ENCODE assay signal across 11 cellular contexts in the genomic region with DNA sequence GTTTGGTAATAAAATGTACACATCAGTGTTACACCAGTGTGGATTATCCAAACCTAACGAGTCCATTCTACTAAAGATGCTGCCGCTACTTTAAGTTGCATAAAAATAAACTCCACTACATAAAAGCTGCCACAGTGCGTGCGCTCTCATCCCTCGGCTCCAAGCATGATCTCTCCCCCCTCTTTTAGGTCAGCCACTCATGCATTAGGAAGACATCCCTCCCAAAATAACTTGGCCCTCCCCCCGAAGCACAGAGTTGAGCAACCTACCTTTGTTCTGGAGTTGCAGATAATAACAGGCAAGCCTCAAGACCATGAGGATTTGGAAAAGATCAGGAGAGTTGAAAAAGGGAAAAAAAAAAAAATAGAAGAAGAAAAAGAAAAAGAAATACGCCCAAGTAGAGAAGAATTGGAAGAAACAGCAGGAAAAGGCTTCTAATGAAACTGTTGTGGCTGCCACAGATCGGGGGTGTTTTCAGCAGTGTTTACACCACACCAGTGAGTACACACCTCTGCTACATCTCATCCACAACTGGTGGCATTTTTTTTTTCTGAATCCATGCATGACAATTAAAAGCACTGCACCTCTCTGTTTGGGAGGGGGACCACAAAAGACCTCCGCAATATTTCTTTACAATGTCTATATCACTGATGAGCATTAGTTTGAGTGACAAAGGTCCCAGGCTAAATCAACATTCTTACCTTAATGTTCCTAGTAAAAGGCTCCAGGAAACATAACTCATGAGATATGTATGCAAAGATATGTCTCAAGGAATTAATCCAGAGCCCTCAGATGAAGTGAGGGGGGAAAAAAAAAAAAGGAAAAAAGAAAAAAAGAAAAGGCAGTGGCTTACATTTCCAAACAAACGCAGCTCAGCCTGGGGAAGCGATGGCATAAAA.
DNase-seq lines count a peak whose midpoint lies in the region; ATAC-seq, FAIRE-seq and TF ChIP-seq lines count a peak whose summit lies in the region.
"Had no signal": no experiment of that assay in that cellular context is flagged by ENCODE, and none has a peak within 500 bp of the region (broad histone marks: within the 10 kb centered on the region; RNA-seq: fewer than 3 reads in every experiment).

No MANE protein-coding gene starts in this region.

- WGBS in K562 (ENCODE audit: insufficient coverage, low coverage, missing lambda C conversion rate), result 18% methylated on average over 11 of the region's 11 CpGs
- 42% methylated on average over 11 of the region's 11 CpGs for WGBS in smooth muscle cell (ENCODE audit: low lambda C conversion rate)

- peak overlapping the region; percentile 77 for H3K27ac Mint-ChIP-seq in HFFc6

- TF ChIP-seq EP300 in K562 (IDR thresholded peaks at IDR 0.05; ENCODE audit: low read length), result no peak

- TF ChIP-seq CTCF in HFFc6 (IDR thresholded peaks at IDR 0.05) (no peak), K562 (IDR thresholded peaks at IDR 0.05 in 2 of 3, conservative IDR thresholded peaks at IDR 0.05 in 1 of 3; ENCODE audit: insufficient read depth in 2 of 3, low read depth in 1 of 3, low read length in 3 of 3) (no peak), smooth muscle cell (IDR thresholded peaks at IDR 0.05; ENCODE audit: borderline replicate concordance, insufficient read depth, poor library complexity, severe bottlenecking) (no peak)

- peak overlapping the region; percentile 79 for H3K4me3 Mint-ChIP-seq in HFFc6

- ATAC-seq in K562 (peak; percentile 64), HG02642 (IDR thresholded peaks at IDR 0.05; ENCODE audit: poor library complexity, unreplicated experiment) (no peak), HG02870 (IDR thresholded peaks at IDR 0.05; ENCODE audit: unreplicated experiment) (no peak)

- H3K9ac ChIP-seq in K562 (ENCODE audit: insufficient read depth in 1 of 2, low read depth in 2 of 2, low read length in 2 of 2) (no peak overlapping the region), iPS-20b (ENCODE audit: low read depth, low read length) (peak overlapping the region; percentile 57; the same call in 1 of the 2 replicates), smooth muscle cell (ENCODE audit: low read depth) (peak overlapping the region; percentile 42)

- no peak for TF ChIP-seq POLR2A in K562 (conservative IDR thresholded peaks at IDR 0.05)

- H3K27ac ChIP-seq in K562 (ENCODE audit: extremely low read depth, low read depth, low read length), result no peak overlapping the region
- H3K27ac ChIP-seq in iPS-20b (ENCODE audit: low read length), result peak overlapping the region; percentile 13
- H3K27ac ChIP-seq in smooth muscle cell (ENCODE audit: low read depth), result peak overlapping the region; percentile 62
- H3K27ac ChIP-seq: SK-N-MC had no signal

- H3K79me2 ChIP-seq in K562 (ENCODE audit: control insufficient read depth, insufficient read depth, low read length) (no peaks in the 10 kb centered on the region), smooth muscle cell (ENCODE audit: low read depth) (peaks cover 6% of the 10 kb centered on the region)

- intact Hi-C loops in K562 (cut with micrococcal nuclease), result loop anchor here (5.0 to 10.0 kb wide), 2 partner anchors 150 to 268 kb away; no protein-coding TSS in a partner anchor

- no peaks in the 10 kb centered on the region; the same call in 1 of the 2 replicates for H3K27me3 Mint-ChIP-seq in HFFc6 (ENCODE audit: insufficient read depth)

- no peak for TF ChIP-seq RAD21 in K562 (CRISPR knock-in tag; conservative IDR thresholded peaks at IDR 0.05 in 1 of 2, IDR thresholded peaks at IDR 0.05 in 1 of 2)

- no peaks in the 10 kb centered on the region for H3K36me3 ChIP-seq in K562 (ENCODE audit: control insufficient read depth, insufficient read depth, low read length)
- no peaks in the 10 kb centered on the region for H3K36me3 ChIP-seq in iPS-20b (ENCODE audit: insufficient read depth, low read depth, low read length)
- H3K36me3 ChIP-seq in smooth muscle cell (ENCODE audit: low read depth), result no peaks in the 10 kb centered on the region

- no peak overlapping the region for H3K4me3 ChIP-seq in K562
- peak overlapping the region; percentile 45; the same call in 1 of the 2 replicates for H3K4me3 ChIP-seq in iPS-20b (ENCODE audit: low read length)
- peak overlapping the region; percentile 36 for H3K4me3 ChIP-seq in smooth muscle cell
- H3K4me3 ChIP-seq: SK-N-MC had no signal

- in situ Hi-C loops in K562 (cut with MboI), result no loop called here

- no peaks in the 10 kb centered on the region for H3F3A ChIP-seq in smooth muscle cell (ENCODE audit: low read depth)

- POLR2A ChIA-PET in K562 (lab: Yijun Ruan, JAX), result no interaction called here

- DNase-seq in HFFc6 (no peak), K562 (ENCODE audit: extremely low read depth in 1 of 4, low spot score in 3 of 4) (peak in 2 of 4 experiments; percentile 41 to 74), smooth muscle cell (lab: John Stamatoyannopoulos, UW; ENCODE audit: unreplicated experiment) (no peak)
- no peak for DNase-seq in activated naive CD4-positive, alpha-beta T cell treated with anti-CD3 and anti-CD28 coated beads, Interleukin-2, amount 50 U/mL, for 16 hours
- DNase-seq in stimulated activated CD4-positive, alpha-beta T cell treated with anti-CD3 and anti-CD28 coated beads, Interleukin-4, amount 100 ng/mL, for 1 hour, result no peak
- DNase-seq: activated T-cell treated with anti-CD3 and anti-CD28 coated beads, Interleukin-2, amount 50 U/mL, for 48 hours; NCI-H1930 had no signal

- CTCF ChIA-PET in K562 (lab: Yijun Ruan, JAX; ENCODE audit: low intra/inter-chr PET ratio), result no interaction called here

- peaks cover 4% of the 10 kb centered on the region for H3K36me3 Mint-ChIP-seq in HFFc6 (ENCODE audit: low read depth)

- BruUV-seq in K562 (replicated peaks; lab: Mats Ljungman, UMichigan), result no TSS peak

- H2AFZ ChIP-seq in K562 (ENCODE audit: low read depth, low read length) (no peak overlapping the region), smooth muscle cell (ENCODE audit: low read depth) (peak overlapping the region; percentile 14)

- no peaks in the 10 kb centered on the region for H3K9me1 ChIP-seq in K562 (ENCODE audit: control insufficient read depth, insufficient read depth, low read length)

- H3K9me3 ChIP-seq in K562 (replicated peaks; ENCODE audit: control insufficient read depth, insufficient read depth, low read depth, low read length) (no peaks in the 10 kb centered on the region), iPS-20b (ENCODE audit: insufficient read depth, low read depth, low read length) (no peaks in the 10 kb centered on the region), smooth muscle cell (replicated peaks; ENCODE audit: low read depth) (no peaks in the 10 kb centered on the region)

- no peaks in the 10 kb centered on the region for H3K9me3 Mint-ChIP-seq in HFFc6

- H3K4me1 ChIP-seq in K562 (replicated peaks in 1 of 2; ENCODE audit: control insufficient read depth in 2 of 2, insufficient read depth in 2 of 2, low read length in 2 of 2) (peaks cover 7 to 15% of the 10 kb centered on the region in 2 experiments; a peak in 3 of 5 replicates), iPS-20b (ENCODE audit: insufficient read depth, low read length) (peaks cover 60% of the 10 kb centered on the region), smooth muscle cell (ENCODE audit: low read depth) (peaks cover 73% of the 10 kb centered on the region)

- H4K20me1 ChIP-seq in K562 (replicated peaks; ENCODE audit: control insufficient read depth, insufficient read depth, low read length) (no peaks in the 10 kb centered on the region), smooth muscle cell (ENCODE audit: low read depth) (no peaks in the 10 kb centered on the region)

- peaks cover 57% of the 10 kb centered on the region for H3K4me1 Mint-ChIP-seq in HFFc6 (ENCODE audit: low read depth)

- H3K4me2 ChIP-seq in K562 (ENCODE audit: insufficient read depth, low read length), result no peak overlapping the region
- peak overlapping the region; percentile 78 for H3K4me2 ChIP-seq in smooth muscle cell

- peak; percentile 49 for FAIRE-seq in K562 (lab: Jason Lieb, UNC)

- H3K27me3 ChIP-seq in K562 (ENCODE audit: control insufficient read depth in 2 of 2, insufficient read depth in 2 of 2, low read length in 2 of 2), result no peaks in the 10 kb centered on the region
- H3K27me3 ChIP-seq in iPS-20b (ENCODE audit: insufficient read depth, low read length), result no peaks in the 10 kb centered on the region
- H3K27me3 ChIP-seq in smooth muscle cell (ENCODE audit: low read depth), result no peaks in the 10 kb centered on the region

TF ChIP-seq in K562, 482 proteins besides CTCF, POLR2A, EP300 and RAD21 (continues in another document):
- TF ChIP-seq, protein P1, sequence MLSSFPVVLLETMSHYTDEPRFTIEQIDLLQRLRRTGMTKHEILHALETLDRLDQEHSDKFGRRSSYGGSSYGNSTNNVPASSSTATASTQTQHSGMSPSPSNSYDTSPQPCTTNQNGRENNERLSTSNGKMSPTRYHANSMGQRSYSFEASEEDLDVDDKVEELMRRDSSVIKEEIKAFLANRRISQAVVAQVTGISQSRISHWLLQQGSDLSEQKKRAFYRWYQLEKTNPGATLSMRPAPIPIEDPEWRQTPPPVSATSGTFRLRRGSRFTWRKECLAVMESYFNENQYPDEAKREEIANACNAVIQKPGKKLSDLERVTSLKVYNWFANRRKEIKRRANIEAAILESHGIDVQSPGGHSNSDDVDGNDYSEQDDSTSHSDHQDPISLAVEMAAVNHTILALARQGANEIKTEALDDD (IDR thresholded peaks at IDR 0.05), result 0 out of 2 replicates have a peak, but pooled peaks have one; percentile 12
- TF ChIP-seq CEBPG (CRISPR knock-in tag; IDR thresholded peaks at IDR 0.05), result no peak
- peak in 1 of 2 experiments; percentile 68; a peak in 3 of 4 replicates for TF ChIP-seq CEBPG (tag; conservative IDR thresholded peaks at IDR 0.05 in 1 of 2, IDR thresholded peaks at IDR 0.05 in 1 of 2)
- TF ChIP-seq CBFA2T3 (IDR thresholded peaks at IDR 0.05), result peak; percentile 33; the same call in 1 of the 2 replicates
- peak; percentile 84 for TF ChIP-seq CEBPB (tag; IDR thresholded peaks at IDR 0.05)
- TF ChIP-seq MEF2A (IDR thresholded peaks at IDR 0.05; ENCODE audit: control insufficient read depth, low read depth, low read length), result peak; percentile 74
- no peak for TF ChIP-seq XRCC3 (IDR thresholded peaks at IDR 0.05)
- TF ChIP-seq, protein P2, sequence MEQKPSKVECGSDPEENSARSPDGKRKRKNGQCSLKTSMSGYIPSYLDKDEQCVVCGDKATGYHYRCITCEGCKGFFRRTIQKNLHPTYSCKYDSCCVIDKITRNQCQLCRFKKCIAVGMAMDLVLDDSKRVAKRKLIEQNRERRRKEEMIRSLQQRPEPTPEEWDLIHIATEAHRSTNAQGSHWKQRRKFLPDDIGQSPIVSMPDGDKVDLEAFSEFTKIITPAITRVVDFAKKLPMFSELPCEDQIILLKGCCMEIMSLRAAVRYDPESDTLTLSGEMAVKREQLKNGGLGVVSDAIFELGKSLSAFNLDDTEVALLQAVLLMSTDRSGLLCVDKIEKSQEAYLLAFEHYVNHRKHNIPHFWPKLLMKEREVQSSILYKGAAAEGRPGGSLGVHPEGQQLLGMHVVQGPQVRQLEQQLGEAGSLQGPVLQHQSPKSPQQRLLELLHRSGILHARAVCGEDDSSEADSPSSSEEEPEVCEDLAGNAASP (IDR thresholded peaks at IDR 0.05), result no peak
- no peak for TF ChIP-seq ETV5 (CRISPR knock-in tag; IDR thresholded peaks at IDR 0.05; ENCODE audit: low read depth)

Comparison
In these comparisons a context has a peak if more than half of its experiments do, and no peak if none do; other contexts are left out.
1. H3K9ac ChIP-seq: peak in iPS-20b (single experiment) and smooth muscle cell (single experiment); none in K562 (0 of 2).